In genomic region chr13:24223341-24224231, GRCh38 we compare ENCODE assay signal across 11 cellular contexts.
DNase-seq lines count a peak whose midpoint lies in the region; ATAC-seq and TF ChIP-seq lines count a peak whose summit lies in the region.
"Had no signal": no experiment of that assay in that cellular context is flagged by ENCODE, and none has a peak within 500 bp of the region (broad histone marks: within the 10 kb centered on the region; RNA-seq: fewer than 3 reads in every experiment).

No MANE protein-coding gene starts in this region.

- H3K27ac ChIP-seq in heart right ventricle (peak overlapping the region in 7 of 10 donors; percentile 6 to 67 (median 29)), coronary artery (no peak overlapping the region)

- H3K27ac Mint-ChIP-seq in dendritic cell treated with granulocyte-macrophage colony-stimulating factor and Interleukin-4, amounts not matched to agents 40 ng/mL and 50 ng/mL, for 4 days: peak overlapping the region; percentile 16

- TF ChIP-seq CTCF in heart right ventricle (IDR thresholded peaks at IDR 0.05) (no peak), coronary artery (IDR thresholded peaks at IDR 0.05) (no peak)

- no peaks in the 10 kb centered on the region for H3K9me3 ChIP-seq in heart right ventricle

- ATAC-seq in heart right ventricle (peak in 6 of 8 donors; percentile 16 to 56 (median 30)), Right ventricle myocardium superior (ENCODE audit: poor library complexity) (no peak), HG02798 (IDR thresholded peaks at IDR 0.05; ENCODE audit: poor library complexity, unreplicated experiment) (peak; percentile 41)
- ATAC-seq: activated CD4-positive, CD25-positive, alpha-beta regulatory T cell treated with anti-CD3 and anti-CD28 coated beads, Interleukin-2, amount 50 U/mL, for 24 hours had no signal

- DNase-seq in heart right ventricle (peak in 1 of 2 donors; percentile 21), Right ventricle myocardium superior (no peak), NCI-H1105 (lab: John Stamatoyannopoulos, UW) (no peak), coronary artery (ENCODE audit: low spot score) (no peak), NCI-H446 (lab: John Stamatoyannopoulos, UW) (no peak)
- DNase-seq in activated CD4-positive, alpha-beta T cell treated with anti-CD3 and anti-CD28 coated beads for 1 hour: no peak
- DNase-seq: hypothalamus, IMR-90 had no signal

- no peaks in the 10 kb centered on the region for H3K9me3 Mint-ChIP-seq in dendritic cell treated with granulocyte-macrophage colony-stimulating factor and Interleukin-4, amounts not matched to agents 40 ng/mL and 50 ng/mL, for 4 days

- WGBS in heart right ventricle, 2 donors: 82 to 86% methylated on average over 42 of the region's 42 CpGs

- no peaks in the 10 kb centered on the region for H3K27me3 Mint-ChIP-seq in dendritic cell treated with granulocyte-macrophage colony-stimulating factor and Interleukin-4, amounts not matched to agents 40 ng/mL and 50 ng/mL, for 4 days

- peak overlapping the region; percentile 56 for H3K4me3 Mint-ChIP-seq in dendritic cell treated with granulocyte-macrophage colony-stimulating factor and Interleukin-4, amounts not matched to agents 40 ng/mL and 50 ng/mL, for 4 days

- H3K4me3 ChIP-seq in heart right ventricle: peak overlapping the region in 1 of 10 donors; percentile 32
- no peak overlapping the region for H3K4me3 ChIP-seq in coronary artery

- peaks cover 3 to 43% (median 20%) of the 10 kb centered on the region in 9 donors for H3K4me1 ChIP-seq in heart right ventricle

- peaks cover 10% of the 10 kb centered on the region for H3K4me1 Mint-ChIP-seq in dendritic cell treated with granulocyte-macrophage colony-stimulating factor and Interleukin-4, amounts not matched to agents 40 ng/mL and 50 ng/mL, for 4 days (ENCODE audit: low read depth)

- H3K36me3 Mint-ChIP-seq in dendritic cell treated with granulocyte-macrophage colony-stimulating factor and Interleukin-4, amounts not matched to agents 40 ng/mL and 50 ng/mL, for 4 days (ENCODE audit: low read depth): no peaks in the 10 kb centered on the region

- intact Hi-C loops in heart right ventricle (cut with DNase I) (loop anchor here in 5 of 10 donors (2.0 to 10.0 kb wide), 7 partner anchors 169 to 309 kb away; no protein-coding TSS in a partner anchor), Right ventricle myocardium superior (cut with DNase I) (loop anchor here (5.0 kb wide), 1 partner anchor 201 kb away; no protein-coding TSS in a partner anchor)
- intact Hi-C loops in dendritic cell treated with granulocyte-macrophage colony-stimulating factor and Interleukin-4, amounts not matched to agents 40 ng/mL and 50 ng/mL, for 4 days (cut with micrococcal nuclease): loop anchor here (5.0 kb wide), 1 partner anchor 301 kb away; no protein-coding TSS in a partner anchor

- peaks cover 0 to 20% (median 0%) of the 10 kb centered on the region in 9 donors for H3K36me3 ChIP-seq in heart right ventricle

- H3K27me3 ChIP-seq in heart right ventricle: no peaks in the 10 kb centered on the region

Comparison
In these comparisons a context has a peak if more than half of its experiments do, and no peak if none do; other contexts are left out.
1. H3K27ac ChIP-seq: peak in heart right ventricle (7 of 10); none in coronary artery (0 of 2).